ENCODE assay signal across 3 cellular contexts in the genomic region with DNA sequence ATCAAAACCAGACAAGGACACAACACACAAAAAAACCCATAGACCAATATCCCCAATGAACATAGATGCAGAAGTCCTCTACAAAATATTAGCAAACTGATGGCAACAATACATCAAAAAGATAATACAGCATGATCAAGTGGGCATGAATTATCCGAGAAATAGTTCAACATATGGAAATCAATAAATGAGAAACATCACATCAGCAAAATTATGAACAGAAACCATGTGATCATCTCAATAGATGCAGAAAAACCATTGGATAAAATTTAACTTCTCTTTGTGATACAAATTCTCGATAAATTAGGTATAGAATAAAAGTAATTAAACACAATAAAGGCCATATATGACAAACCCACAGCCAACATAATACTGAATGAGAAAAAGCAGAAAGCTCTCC.
A peak's percentile ranks its signal among the peaks of the same experiment; 100 is the strongest.
TF ChIP-seq lines count a peak whose summit lies in the region.

No MANE protein-coding gene starts in this region.

TF ChIP-seq in HepG2, 621 proteins besides CTCF, POLR2A, EP300 and RAD21 (continues in another document):
- no peak for TF ChIP-seq ZNF225 (CRISPR knock-in tag; IDR thresholded peaks at IDR 0.05)
- TF ChIP-seq, protein P1, sequence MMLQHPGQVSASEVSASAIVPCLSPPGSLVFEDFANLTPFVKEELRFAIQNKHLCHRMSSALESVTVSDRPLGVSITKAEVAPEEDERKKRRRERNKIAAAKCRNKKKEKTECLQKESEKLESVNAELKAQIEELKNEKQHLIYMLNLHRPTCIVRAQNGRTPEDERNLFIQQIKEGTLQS (CRISPR knock-in tag; IDR thresholded peaks at IDR 0.05): no peak
- peak; percentile 52 to 61 for TF ChIP-seq MAFK (conservative IDR thresholded peaks at IDR 0.05 in 1 of 2, IDR thresholded peaks at IDR 0.05 in 1 of 2; ENCODE audit: low read length in 2 of 2)
- TF ChIP-seq, protein P2, sequence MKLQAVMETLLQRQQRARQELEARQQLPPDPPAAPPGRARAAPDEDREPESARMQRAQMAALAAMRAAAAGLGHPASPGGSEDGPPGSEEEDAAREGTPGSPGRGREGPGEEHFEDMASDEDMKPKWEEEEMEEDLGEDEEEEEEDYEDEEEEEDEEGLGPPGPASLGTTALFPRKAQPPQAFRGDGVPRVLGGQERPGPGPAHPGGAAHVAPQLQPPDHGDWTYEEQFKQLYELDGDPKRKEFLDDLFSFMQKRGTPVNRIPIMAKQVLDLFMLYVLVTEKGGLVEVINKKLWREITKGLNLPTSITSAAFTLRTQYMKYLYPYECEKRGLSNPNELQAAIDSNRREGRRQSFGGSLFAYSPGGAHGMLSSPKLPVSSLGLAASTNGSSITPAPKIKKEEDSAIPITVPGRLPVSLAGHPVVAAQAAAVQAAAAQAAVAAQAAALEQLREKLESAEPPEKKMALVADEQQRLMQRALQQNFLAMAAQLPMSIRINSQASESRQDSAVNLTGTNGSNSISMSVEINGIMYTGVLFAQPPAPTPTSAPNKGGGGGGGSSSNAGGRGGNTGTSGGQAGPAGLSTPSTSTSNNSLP (IDR thresholded peaks at IDR 0.05; ENCODE audit: low read depth, low read length): no peak
- no peak for TF ChIP-seq CBFB (CRISPR knock-in tag; IDR thresholded peaks at IDR 0.05)
- TF ChIP-seq ELF1 (CRISPR knock-in tag; IDR thresholded peaks at IDR 0.05): no peak
- TF ChIP-seq, protein P3, sequence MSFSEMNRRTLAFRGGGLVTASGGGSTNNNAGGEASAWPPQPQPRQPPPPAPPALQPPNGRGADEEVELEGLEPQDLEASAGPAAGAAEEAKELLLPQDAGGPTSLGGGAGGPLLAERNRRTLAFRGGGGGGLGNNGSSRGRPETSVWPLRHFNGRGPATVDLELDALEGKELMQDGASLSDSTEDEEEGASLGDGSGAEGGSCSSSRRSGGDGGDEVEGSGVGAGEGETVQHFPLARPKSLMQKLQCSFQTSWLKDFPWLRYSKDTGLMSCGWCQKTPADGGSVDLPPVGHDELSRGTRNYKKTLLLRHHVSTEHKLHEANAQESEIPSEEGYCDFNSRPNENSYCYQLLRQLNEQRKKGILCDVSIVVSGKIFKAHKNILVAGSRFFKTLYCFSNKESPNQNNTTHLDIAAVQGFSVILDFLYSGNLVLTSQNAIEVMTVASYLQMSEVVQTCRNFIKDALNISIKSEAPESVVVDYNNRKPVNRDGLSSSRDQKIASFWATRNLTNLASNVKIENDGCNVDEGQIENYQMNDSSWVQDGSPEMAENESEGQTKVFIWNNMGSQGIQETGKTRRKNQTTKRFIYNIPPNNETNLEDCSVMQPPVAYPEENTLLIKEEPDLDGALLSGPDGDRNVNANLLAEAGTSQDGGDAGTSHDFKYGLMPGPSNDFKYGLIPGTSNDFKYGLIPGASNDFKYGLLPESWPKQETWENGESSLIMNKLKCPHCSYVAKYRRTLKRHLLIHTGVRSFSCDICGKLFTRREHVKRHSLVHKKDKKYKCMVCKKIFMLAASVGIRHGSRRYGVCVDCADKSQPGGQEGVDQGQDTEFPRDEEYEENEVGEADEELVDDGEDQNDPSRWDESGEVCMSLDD (CRISPR knock-in tag; IDR thresholded peaks at IDR 0.05; ENCODE audit: borderline replicate concordance): no peak
- TF ChIP-seq, protein P4, sequence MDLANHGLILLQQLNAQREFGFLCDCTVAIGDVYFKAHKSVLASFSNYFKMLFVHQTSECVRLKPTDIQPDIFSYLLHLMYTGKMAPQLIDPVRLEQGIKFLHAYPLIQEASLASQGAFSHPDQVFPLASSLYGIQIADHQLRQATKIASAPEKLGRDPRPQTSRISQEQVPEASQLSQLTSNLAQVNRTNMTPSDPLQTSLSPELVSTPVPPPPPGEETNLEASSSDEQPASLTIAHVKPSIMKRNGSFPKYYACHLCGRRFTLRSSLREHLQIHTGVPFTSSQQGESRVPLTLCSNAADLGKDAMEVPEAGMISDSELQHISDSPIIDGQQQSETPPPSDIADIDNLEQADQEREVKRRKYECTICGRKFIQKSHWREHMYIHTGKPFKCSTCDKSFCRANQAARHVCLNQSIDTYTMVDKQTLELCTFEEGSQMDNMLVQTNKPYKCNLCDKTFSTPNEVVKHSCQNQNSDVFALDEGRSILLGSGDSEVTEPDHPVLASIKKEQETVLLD (CRISPR knock-in tag; IDR thresholded peaks at IDR 0.05; ENCODE audit: low read depth): no peak
- TF ChIP-seq ELF3 (CRISPR knock-in tag; IDR thresholded peaks at IDR 0.05): no peak
- TF ChIP-seq NFE2L2 (IDR thresholded peaks at IDR 0.05; ENCODE audit: low read length): no peak
- no peak for TF ChIP-seq ZNF335 (CRISPR knock-in tag; IDR thresholded peaks at IDR 0.05)
- TF ChIP-seq MAFF (IDR thresholded peaks at IDR 0.05; ENCODE audit: low read depth, low read length): peak; percentile 64
- no peak for TF ChIP-seq HMGA1 (CRISPR knock-in tag; conservative IDR thresholded peaks at IDR 0.05)

TF ChIP-seq in IMR-90, 13 proteins besides CTCF, POLR2A, EP300 and RAD21:
- TF ChIP-seq FOS (IDR thresholded peaks at IDR 0.05; ENCODE audit: low read depth, low read length) (no peak), MAZ (IDR thresholded peaks at IDR 0.05; ENCODE audit: borderline replicate concordance, low read depth, low read length) (no peak), CHD1 (IDR thresholded peaks at IDR 0.05; ENCODE audit: low read depth, low read length) (no peak), MAFK (IDR thresholded peaks at IDR 0.05; ENCODE audit: low read depth, low read length) (peak; percentile 34; the same call in 1 of the 2 replicates)

TF ChIP-seq in GM12878, 131 proteins besides CTCF, POLR2A, EP300 and RAD21:
- TF ChIP-seq CREB1 (IDR thresholded peaks at IDR 0.05; ENCODE audit: low read depth): no peak
- TF ChIP-seq, protein P5, sequence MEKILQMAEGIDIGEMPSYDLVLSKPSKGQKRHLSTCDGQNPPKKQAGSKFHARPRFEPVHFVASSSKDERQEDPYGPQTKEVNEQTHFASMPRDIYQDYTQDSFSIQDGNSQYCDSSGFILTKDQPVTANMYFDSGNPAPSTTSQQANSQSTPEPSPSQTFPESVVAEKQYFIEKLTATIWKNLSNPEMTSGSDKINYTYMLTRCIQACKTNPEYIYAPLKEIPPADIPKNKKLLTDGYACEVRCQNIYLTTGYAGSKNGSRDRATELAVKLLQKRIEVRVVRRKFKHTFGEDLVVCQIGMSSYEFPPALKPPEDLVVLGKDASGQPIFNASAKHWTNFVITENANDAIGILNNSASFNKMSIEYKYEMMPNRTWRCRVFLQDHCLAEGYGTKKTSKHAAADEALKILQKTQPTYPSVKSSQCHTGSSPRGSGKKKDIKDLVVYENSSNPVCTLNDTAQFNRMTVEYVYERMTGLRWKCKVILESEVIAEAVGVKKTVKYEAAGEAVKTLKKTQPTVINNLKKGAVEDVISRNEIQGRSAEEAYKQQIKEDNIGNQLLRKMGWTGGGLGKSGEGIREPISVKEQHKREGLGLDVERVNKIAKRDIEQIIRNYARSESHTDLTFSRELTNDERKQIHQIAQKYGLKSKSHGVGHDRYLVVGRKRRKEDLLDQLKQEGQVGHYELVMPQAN (conservative IDR thresholded peaks at IDR 0.05): no peak
- TF ChIP-seq, protein P6, sequence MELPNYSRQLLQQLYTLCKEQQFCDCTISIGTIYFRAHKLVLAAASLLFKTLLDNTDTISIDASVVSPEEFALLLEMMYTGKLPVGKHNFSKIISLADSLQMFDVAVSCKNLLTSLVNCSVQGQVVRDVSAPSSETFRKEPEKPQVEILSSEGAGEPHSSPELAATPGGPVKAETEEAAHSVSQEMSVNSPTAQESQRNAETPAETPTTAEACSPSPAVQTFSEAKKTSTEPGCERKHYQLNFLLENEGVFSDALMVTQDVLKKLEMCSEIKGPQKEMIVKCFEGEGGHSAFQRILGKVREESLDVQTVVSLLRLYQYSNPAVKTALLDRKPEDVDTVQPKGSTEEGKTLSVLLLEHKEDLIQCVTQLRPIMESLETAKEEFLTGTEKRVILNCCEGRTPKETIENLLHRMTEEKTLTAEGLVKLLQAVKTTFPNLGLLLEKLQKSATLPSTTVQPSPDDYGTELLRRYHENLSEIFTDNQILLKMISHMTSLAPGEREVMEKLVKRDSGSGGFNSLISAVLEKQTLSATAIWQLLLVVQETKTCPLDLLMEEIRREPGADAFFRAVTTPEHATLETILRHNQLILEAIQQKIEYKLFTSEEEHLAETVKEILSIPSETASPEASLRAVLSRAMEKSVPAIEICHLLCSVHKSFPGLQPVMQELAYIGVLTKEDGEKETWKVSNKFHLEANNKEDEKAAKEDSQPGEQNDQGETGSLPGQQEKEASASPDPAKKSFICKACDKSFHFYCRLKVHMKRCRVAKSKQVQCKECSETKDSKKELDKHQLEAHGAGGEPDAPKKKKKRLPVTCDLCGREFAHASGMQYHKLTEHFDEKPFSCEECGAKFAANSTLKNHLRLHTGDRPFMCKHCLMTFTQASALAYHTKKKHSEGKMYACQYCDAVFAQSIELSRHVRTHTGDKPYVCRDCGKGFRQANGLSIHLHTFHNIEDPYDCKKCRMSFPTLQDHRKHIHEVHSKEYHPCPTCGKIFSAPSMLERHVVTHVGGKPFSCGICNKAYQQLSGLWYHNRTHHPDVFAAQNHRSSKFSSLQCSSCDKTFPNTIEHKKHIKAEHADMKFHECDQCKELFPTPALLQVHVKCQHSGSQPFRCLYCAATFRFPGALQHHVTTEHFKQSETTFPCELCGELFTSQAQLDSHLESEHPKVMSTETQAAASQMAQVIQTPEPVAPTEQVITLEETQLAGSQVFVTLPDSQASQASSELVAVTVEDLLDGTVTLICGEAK (IDR thresholded peaks at IDR 0.05; ENCODE audit: borderline replicate concordance): no peak
- no peak for TF ChIP-seq LARP7 (IDR thresholded peaks at IDR 0.05)
- no peak for TF ChIP-seq CBFB (IDR thresholded peaks at IDR 0.05; ENCODE audit: low read depth)
- no peak for TF ChIP-seq TCF3 (IDR thresholded peaks at IDR 0.05; ENCODE audit: borderline replicate concordance, insufficient read depth, low read depth, low read length)
- no peak for TF ChIP-seq SPI1 (IDR thresholded peaks at IDR 0.05; ENCODE audit: borderline replicate concordance, insufficient read depth, low read depth, low read length)
- no peak for TF ChIP-seq EGR1 (IDR thresholded peaks at IDR 0.05; ENCODE audit: borderline replicate concordance in 1 of 2, low read depth in 2 of 2, low read length in 2 of 2)
- no peak for TF ChIP-seq SP1 (IDR thresholded peaks at IDR 0.05; ENCODE audit: low read depth, low read length)
- TF ChIP-seq BCL11A (IDR thresholded peaks at IDR 0.05; ENCODE audit: low read depth, low read length): no peak
- TF ChIP-seq STAT1 (conservative IDR thresholded peaks at IDR 0.05): no peak
